In genomic region chr17:76385892-76386786, GRCh38 we compare ENCODE assay signal across 8 cellular contexts. TPM values are rescaled to one million over a fixed set of nuclear protein-coding genes. Genes with fewer than 3 reads are reported as not detected.
DNase-seq lines count a peak whose midpoint lies in the region; ATAC-seq and TF ChIP-seq lines count a peak whose summit lies in the region.

No MANE protein-coding gene starts in this region.

- H3K9me3 ChIP-seq in mammary epithelial cell (replicated peaks; ENCODE audit: insufficient read depth, low read length), result no peaks in the 10 kb centered on the region

- H3K36me3 Mint-ChIP-seq in activated B cell treated with CpG ODN at 0.5 μM for 24 hours (ENCODE audit: low read depth), result peaks cover 23% of the 10 kb centered on the region

- H3K4me3 ChIP-seq in mammary epithelial cell (replicated peaks in 1 of 3; ENCODE audit: insufficient read depth in 1 of 3, low read depth in 2 of 3, low read length in 3 of 3), result peak overlapping the region; percentile 63 to 69 (median 68)

- dilution Hi-C loops in mammary epithelial cell (cut with HindIII; ENCODE audit: low sequenced_read_pairs), result no loop called here

- H3K4me1 Mint-ChIP-seq in activated B cell treated with CpG ODN at 0.5 μM for 24 hours, result peaks cover 15% of the 10 kb centered on the region

- ATAC-seq in activated B cell treated with CpG ODN at 0.5 μM for 24 hours (ENCODE audit: low read depth) (peak; percentile 47), left colon (peak; percentile 56), HG02885 (IDR thresholded peaks at IDR 0.05; ENCODE audit: poor library complexity, unreplicated experiment) (no peak)

- intact Hi-C loops in activated B cell treated with CpG ODN at 0.5 μM for 24 hours (cut with micrococcal nuclease) (loop anchor here (1.0 to 10.0 kb wide), 3 partner anchors 171 to 371 kb away; partner anchors contain the start of gene EXOC7), mammary epithelial cell (cut with micrococcal nuclease) (loop anchor here (1.0 kb wide), 3 partner anchors 16 to 82 kb away; no protein-coding TSS in a partner anchor), left colon (cut with DNase I, micrococcal nuclease) (no loop called here)

- DNase-seq in NCI-H1417 (lab: John Stamatoyannopoulos, UW) (peak; percentile 53 to 78 (median 70)), NCI-H1417 treated with DMSO at 0.1 percent for 48 hours (lab: John Stamatoyannopoulos, UW) (no peak), NCI-H2171 (lab: John Stamatoyannopoulos, UW) (peak; percentile 59), activated B cell treated with CpG ODN at 0.5 μM for 24 hours (peak; percentile 78), mammary epithelial cell (peak; percentile 74), left colon (peak; percentile 75 to 90)
- peak; percentile 74 to 78 for DNase-seq in stimulated activated CD4-positive, alpha-beta T cell treated with anti-CD3 and anti-CD28 coated beads, Interleukin-4, amount 100 ng/mL, for 4 hours

- POLR2A ChIA-PET in activated B cell treated with CpG ODN at 0.5 μM for 24 hours (lab: Charles Lee), result interaction anchor here (0.5 to 3.9 kb wide), 6 partner anchors 33 to 482 kb away, joined by 3 to 29 read pairs (median 3); partner anchors contain the start of gene PRPSAP1

- peak overlapping the region; percentile 81 for H3K9ac ChIP-seq in mammary epithelial cell (ENCODE audit: insufficient read depth, low read length)

- BruUV-seq in mammary epithelial cell (replicated peaks; lab: Mats Ljungman, UMichigan), result no TSS peak

- CTCF ChIA-PET in activated B cell treated with CpG ODN at 0.5 μM for 24 hours (lab: Charles Lee) (interaction anchor here (0.8 to 3.2 kb wide), 13 partner anchors 11 to 260 kb away, joined by 3 to 29 read pairs (median 4); partner anchors contain the start of genes PRPSAP1 and UBE2O), mammary epithelial cell (lab: Charles Lee; ENCODE audit: low non-redundant PET) (interaction anchor here (0.5 to 0.7 kb wide), 2 partner anchors 89 to 182 kb away, joined by 4 to 10 read pairs; no protein-coding TSS in a partner anchor)

- peaks cover 38% of the 10 kb centered on the region for H3K4me1 ChIP-seq in mammary epithelial cell (ENCODE audit: insufficient read depth, low read length)

- 6% methylated on average over 32 of the region's 52 CpGs for WGBS in mammary epithelial cell (ENCODE audit: low coverage, missing lambda C conversion rate)

- TF ChIP-seq CTCF in activated B cell treated with CpG ODN at 0.5 μM for 24 hours (IDR thresholded peaks at IDR 0.05) (peak; percentile 62), mammary epithelial cell (conservative IDR thresholded peaks at IDR 0.05 in 1 of 2, IDR thresholded peaks at IDR 0.05 in 1 of 2; ENCODE audit: extremely low read depth in 1 of 2, insufficient read depth in 1 of 2, low read depth in 1 of 2, low read length in 2 of 2) (peak; percentile 76 to 81)

- no peaks in the 10 kb centered on the region for H3K27me3 ChIP-seq in mammary epithelial cell (ENCODE audit: insufficient read depth, low read length)

- peaks cover 12% of the 10 kb centered on the region for H3K36me3 ChIP-seq in mammary epithelial cell (ENCODE audit: insufficient read depth, low read length)

- H2AFZ ChIP-seq in mammary epithelial cell (ENCODE audit: low read depth, low read length), result peak overlapping the region; percentile 56

- in situ Hi-C loops in mammary epithelial cell (cut with MboI; ENCODE audit: low sequenced_read_pairs in 2 of 2), result no loop called here

- peaks cover 56% of the 10 kb centered on the region for H3K79me2 ChIP-seq in mammary epithelial cell (ENCODE audit: insufficient read depth, low read length)

- H3K4me2 ChIP-seq in mammary epithelial cell (ENCODE audit: insufficient read depth, low read depth, low read length), result peak overlapping the region; percentile 94

- peak overlapping the region; percentile 75 for H3K4me3 Mint-ChIP-seq in activated B cell treated with CpG ODN at 0.5 μM for 24 hours

- no peak overlapping the region for H3K27ac Mint-ChIP-seq in activated B cell treated with CpG ODN at 0.5 μM for 24 hours

- peaks cover 2% of the 10 kb centered on the region for H3K27me3 Mint-ChIP-seq in activated B cell treated with CpG ODN at 0.5 μM for 24 hours

- peak overlapping the region; percentile 86 for H3K27ac ChIP-seq in mammary epithelial cell (ENCODE audit: insufficient read depth, low read depth, low read length)

- H4K20me1 ChIP-seq in mammary epithelial cell (ENCODE audit: insufficient read depth, low read length), result no peaks in the 10 kb centered on the region

- no peaks in the 10 kb centered on the region for H3K9me3 Mint-ChIP-seq in activated B cell treated with CpG ODN at 0.5 μM for 24 hours

RNA-seq across cellular contexts. Expression of gene SPHK1, which starts 1.7 kb away (rescaled TPM):
- total RNA-seq in activated B cell treated with CpG ODN at 0.5 μM for 24 hours (1.1 and 1.3 TPM in 2 replicates), mammary epithelial cell (100 to 1,000 TPM; 150 to 240 TPM), left colon (1 to 10 TPM; 2.9 to 4.2 TPM)
- polyA plus RNA-seq in mammary epithelial cell, result 121 TPM
- polyA minus RNA-seq in mammary epithelial cell, result 50.6 TPM

RNA-seq across cellular contexts. Expression of gene PRPSAP1, which starts 32.4 kb away (rescaled TPM):
- total RNA-seq in activated B cell treated with CpG ODN at 0.5 μM for 24 hours, result 26.7 and 27.1 TPM in 2 replicates
- total RNA-seq in mammary epithelial cell, result 10 to 100 TPM; 56.4 to 84.0 TPM
- polyA plus RNA-seq in mammary epithelial cell, result 70.3 TPM
- 154 TPM for polyA minus RNA-seq in mammary epithelial cell
- total RNA-seq in left colon, result 10 to 100 TPM; 61.7 to 70.3 TPM

Comparison
In these comparisons a context has a peak if more than half of its experiments do, and no peak if none do; other contexts are left out.
1. RNA of gene SPHK1, which starts 1.7 kb away (total RNA-seq): 150 to 240 TPM in mammary epithelial cell; 2.9 to 4.2 TPM in left colon and 1.1 to 1.3 TPM in activated B cell treated with CpG ODN at 0.5 μM for 24 hours; every median in the first group is over 10 times any median in the second.
2. intact Hi-C loops: an anchor here in activated B cell treated with CpG ODN at 0.5 μM for 24 hours (1.0 to 10.0 kb wide) and mammary epithelial cell (1.0 kb wide); none called in left colon.